ENCODE assay signal across 33 cellular contexts in genomic region chr6:167034056-167034455, GRCh38.
"Had no signal": no experiment of that assay in that cellular context is flagged by ENCODE, and none has a peak within 500 bp of the region (broad histone marks: within the 10 kb centered on the region; RNA-seq: fewer than 3 reads in every experiment).

No MANE protein-coding gene starts in this region.

- H3K4me3 Mint-ChIP-seq: activated CD4-positive, alpha-beta memory T cell treated with anti-CD3 and anti-CD28 coated beads, Interleukin-2, amount 10 ng/mL, durations not matched to agents 7 days and 5 days; activated CD4-positive, alpha-beta T cell treated with anti-CD3 and anti-CD28 coated beads, Interleukin-2, amount 10 ng/mL, durations not matched to agents 7 days and 5 days; activated naive CD4-positive, alpha-beta T cell treated with anti-CD3 and anti-CD28 coated beads for 36 hours; activated naive CD4-positive, alpha-beta T cell treated with anti-CD3 and anti-CD28 coated beads, Interleukin-2, amount 50 U/mL, for 24 hours; activated naive CD8-positive, alpha-beta T cell treated with anti-CD3 and anti-CD28 coated beads for 36 hours; activated naive CD8-positive, alpha-beta T cell treated with anti-CD3 and anti-CD28 coated beads, Interleukin-2, amount 50 U/mL, for 24 hours; activated T-cell treated with anti-CD3 and anti-CD28 coated beads, Interleukin-2, amount 50 U/mL, for 4 hours; activated T-helper 1 cell treated with anti-CD3 and anti-CD28 coated beads, Interleukin-12 subunit alpha, Interleukin-12 subunit beta, Interleukin-2, Interleukin-4 antibody, amounts not matched to agents 30 ng/mL and 10 ng/mL and 1 ng/mL, durations not matched to agents 14 hours and 24 hours and 36 hours; effector memory CD8-positive, alpha-beta T cell; WTC11 had no signal

- H3K9me3 Mint-ChIP-seq: activated CD4-positive, alpha-beta memory T cell treated with anti-CD3 and anti-CD28 coated beads, Interleukin-2, amount 10 ng/mL, durations not matched to agents 7 days and 5 days; activated CD4-positive, alpha-beta T cell treated with anti-CD3 and anti-CD28 coated beads, Interleukin-2, amount 10 ng/mL, durations not matched to agents 7 days and 5 days; activated naive CD4-positive, alpha-beta T cell treated with anti-CD3 and anti-CD28 coated beads for 36 hours; activated naive CD4-positive, alpha-beta T cell treated with anti-CD3 and anti-CD28 coated beads, Interleukin-2, amount 50 U/mL, for 24 hours; activated naive CD8-positive, alpha-beta T cell treated with anti-CD3 and anti-CD28 coated beads for 36 hours; activated naive CD8-positive, alpha-beta T cell treated with anti-CD3 and anti-CD28 coated beads, Interleukin-2, amount 50 U/mL, for 24 hours; activated T-cell treated with anti-CD3 and anti-CD28 coated beads, Interleukin-2, amount 50 U/mL, for 4 hours; activated T-helper 1 cell treated with anti-CD3 and anti-CD28 coated beads, Interleukin-12 subunit alpha, Interleukin-12 subunit beta, Interleukin-2, Interleukin-4 antibody, amounts not matched to agents 30 ng/mL and 10 ng/mL and 1 ng/mL, durations not matched to agents 14 hours and 24 hours and 36 hours; activated T-helper 2 cell treated with anti-CD3 and anti-CD28 coated beads, Interferon-gamma antibody, Interleukin-2, Interleukin-4, amounts not matched to agents 10 μg/mL and 5 μg/mL and 100 μg/mL, durations not matched to agents 14 hours and 24 hours and 36 hours; effector memory CD8-positive, alpha-beta T cell; WTC11 had no signal

- H3K9me3 ChIP-seq: adrenal gland, body of pancreas, esophagus muscularis mucosa, gastrocnemius medialis, heart left ventricle had no signal

- DNase-seq: activated CD4-positive, alpha-beta memory T cell treated with anti-CD3 and anti-CD28 coated beads, Interleukin-2, amount 10 ng/mL, durations not matched to agents 7 days and 5 days; activated CD4-positive, alpha-beta T cell treated with anti-CD3 and anti-CD28 coated beads for 1 hour; activated CD4-positive, alpha-beta T cell treated with anti-CD3 and anti-CD28 coated beads for 4 hours; activated CD4-positive, alpha-beta T cell treated with anti-CD3 and anti-CD28 coated beads, Interleukin-2, amount 10 ng/mL, durations not matched to agents 7 days and 5 days; activated CD4-positive, alpha-beta T cell treated with anti-CD3 and anti-CD28 coated beads, Interleukin-2, amount 50 U/mL, for 4 hours; activated CD8-positive, alpha-beta memory T cell treated with anti-CD3 and anti-CD28 coated beads, Interleukin-2, amount 50 U/mL, for 48 hours; activated effector memory CD4-positive, alpha-beta T cell treated with anti-CD3 and anti-CD28 coated beads, Interleukin-2, amount 50 U/mL, for 16 hours; activated naive CD4-positive, alpha-beta T cell treated with anti-CD3 and anti-CD28 coated beads for 36 hours; activated naive CD8-positive, alpha-beta T cell treated with anti-CD3 and anti-CD28 coated beads for 36 hours; activated naive CD8-positive, alpha-beta T cell treated with anti-CD3 and anti-CD28 coated beads, Interleukin-2, amount 50 U/mL, for 24 hours; activated T-cell treated with anti-CD3 and anti-CD28 coated beads for 4 hours; activated T-cell treated with anti-CD3 and anti-CD28 coated beads, Interleukin-2, amount 50 U/mL, for 4 hours; adrenal gland; amygdala; aorta; body of pancreas; caudate nucleus; cortex of kidney; dermis blood vessel endothelial cell; effector CD4-positive, alpha-beta T cell; effector memory CD8-positive, alpha-beta T cell; erythroblast; foreskin keratinocyte; gastrocnemius medialis; glutamatergic neuron; heart left ventricle; T-helper 2 cell had no signal

- H3K27ac ChIP-seq: adrenal gland, body of pancreas, esophagus muscularis mucosa, foreskin keratinocyte, gastrocnemius medialis, heart left ventricle had no signal

- H3K4me3 ChIP-seq: adrenal gland, body of pancreas, esophagus muscularis mucosa, gastrocnemius medialis, heart left ventricle had no signal

- H3K27me3 ChIP-seq: adrenal gland, body of pancreas, esophagus muscularis mucosa, foreskin keratinocyte, gastrocnemius medialis, heart left ventricle had no signal

- H3K27ac Mint-ChIP-seq: activated CD4-positive, alpha-beta memory T cell treated with anti-CD3 and anti-CD28 coated beads, Interleukin-2, amount 10 ng/mL, durations not matched to agents 7 days and 5 days; activated CD4-positive, alpha-beta T cell treated with anti-CD3 and anti-CD28 coated beads, Interleukin-2, amount 10 ng/mL, durations not matched to agents 7 days and 5 days; activated naive CD4-positive, alpha-beta T cell treated with anti-CD3 and anti-CD28 coated beads for 36 hours; activated naive CD8-positive, alpha-beta T cell treated with anti-CD3 and anti-CD28 coated beads for 36 hours; activated naive CD8-positive, alpha-beta T cell treated with anti-CD3 and anti-CD28 coated beads, Interleukin-2, amount 50 U/mL, for 24 hours; activated T-helper 1 cell treated with anti-CD3 and anti-CD28 coated beads, Interleukin-12 subunit alpha, Interleukin-12 subunit beta, Interleukin-2, Interleukin-4 antibody, amounts not matched to agents 30 ng/mL and 10 ng/mL and 1 ng/mL, durations not matched to agents 14 hours and 24 hours and 36 hours; activated T-helper 2 cell treated with anti-CD3 and anti-CD28 coated beads, Interferon-gamma antibody, Interleukin-2, Interleukin-4, amounts not matched to agents 10 μg/mL and 5 μg/mL and 100 μg/mL, durations not matched to agents 14 hours and 24 hours and 36 hours; WTC11 had no signal

- H3K4me1 Mint-ChIP-seq: activated CD4-positive, alpha-beta T cell treated with anti-CD3 and anti-CD28 coated beads, Interleukin-2, amount 10 ng/mL, durations not matched to agents 7 days and 5 days; WTC11 had no signal

- ATAC-seq: activated naive CD8-positive, alpha-beta T cell treated with anti-CD3 and anti-CD28 coated beads, Interleukin-2, amount 50 U/mL, for 24 hours; activated T-cell treated with anti-CD3 and anti-CD28 coated beads, Interleukin-2, amount 50 U/mL, for 4 hours; body of pancreas; effector memory CD8-positive, alpha-beta T cell; foreskin keratinocyte; gastrocnemius medialis; heart left ventricle; WTC11 had no signal

- H3K4me1 ChIP-seq: adrenal gland, body of pancreas, esophagus muscularis mucosa, foreskin keratinocyte, gastrocnemius medialis, heart left ventricle had no signal

- FAIRE-seq: colon had no signal

- H3K27me3 Mint-ChIP-seq: activated CD4-positive, alpha-beta memory T cell treated with anti-CD3 and anti-CD28 coated beads, Interleukin-2, amount 10 ng/mL, durations not matched to agents 7 days and 5 days; activated CD4-positive, alpha-beta T cell treated with anti-CD3 and anti-CD28 coated beads, Interleukin-2, amount 10 ng/mL, durations not matched to agents 7 days and 5 days; activated naive CD4-positive, alpha-beta T cell treated with anti-CD3 and anti-CD28 coated beads, Interleukin-2, amount 50 U/mL, for 24 hours; activated naive CD8-positive, alpha-beta T cell treated with anti-CD3 and anti-CD28 coated beads for 36 hours; activated naive CD8-positive, alpha-beta T cell treated with anti-CD3 and anti-CD28 coated beads, Interleukin-2, amount 50 U/mL, for 24 hours; effector memory CD8-positive, alpha-beta T cell had no signal
